26 cellular contexts compared by ENCODE assay signal in genomic region chr9:106324596-106325280, GRCh38.
DNase-seq lines count a peak whose midpoint lies in the region; ATAC-seq and TF ChIP-seq lines count a peak whose summit lies in the region.
"Had no signal": no experiment of that assay in that cellular context is flagged by ENCODE, and none has a peak within 500 bp of the region (broad histone marks: within the 10 kb centered on the region; RNA-seq: fewer than 3 reads in every experiment).

No MANE protein-coding gene starts in this region.

- H3K27ac ChIP-seq in OCI-LY3 (ENCODE audit: low read length): no peak overlapping the region
- peak overlapping the region in 54 of 59 donors; percentile 10 to 93 (median 74) for H3K27ac ChIP-seq in dorsolateral prefrontal cortex
- H3K27ac ChIP-seq: brain microvascular endothelial cell, coronary artery, gastroesophageal sphincter, lower lobe of right lung, transverse colon, VCaP had no signal

- no peak overlapping the region for H2AFZ ChIP-seq in OCI-LY3 (ENCODE audit: low read depth, low read length)

- H3K27me3 ChIP-seq in OCI-LY3 (ENCODE audit: low read depth, low read length) (peaks cover 6% of the 10 kb centered on the region; the same call in 1 of the 2 replicates), dorsolateral prefrontal cortex (no peaks in the 10 kb centered on the region)
- H3K27me3 ChIP-seq: BE2C, brain microvascular endothelial cell, gastroesophageal sphincter, transverse colon had no signal

- 0 out of 2 replicates have a peak overlapping the region, but pooled peaks have one; percentile 57 for H3K9ac ChIP-seq in OCI-LY3 (ENCODE audit: low read length)

- DNase-seq in dorsolateral prefrontal cortex (peak in 3 of 10 donors; percentile 10 to 42 (median 41)), medulla oblongata (ENCODE audit: extremely low spot score) (peak; percentile 27), putamen (ENCODE audit: low spot score) (peak; percentile 11), iPS-NIHi7 (ENCODE audit: extremely low spot score) (no peak), NCI-H748 (lab: John Stamatoyannopoulos, UW; ENCODE audit: unreplicated experiment) (no peak)
- no peak for DNase-seq in activated effector memory CD4-positive, alpha-beta T cell treated with Interleukin-2 at 50 U/mL for 16 hours
- DNase-seq: activated CD4-positive, alpha-beta T cell treated with anti-CD3 and anti-CD28 coated beads, Interleukin-2, amount 10 ng/mL, durations not matched to agents 24 days and 14 days; activated gamma-delta T cell treated with Interleukin-2 at 50 U/mL for 16 hours; activated T-cell treated with anti-CD3 and anti-CD28 coated beads, Interleukin-2, amount 50 U/mL, for 1 hour; BE2C; brain microvascular endothelial cell; DMS153; GOT3; Kasumi-1; lower lobe of right lung; NCI-H1436; PC-3; stimulated activated CD8-positive, alpha-beta memory T cell treated with anti-CD3 and anti-CD28 coated beads, Interleukin-4, amount 100 ng/mL, for 48 hours; stimulated activated naive CD8-positive, alpha-beta T cell treated with anti-CD3 and anti-CD28 coated beads, Interleukin-15, amount 100 ng/mL, for 72 hours; transverse colon had no signal

- peaks cover 2% of the 10 kb centered on the region for H3K36me3 ChIP-seq in OCI-LY3 (replicated peaks; ENCODE audit: low read depth, low read length)
- H3K36me3 ChIP-seq: BE2C, brain microvascular endothelial cell, gastroesophageal sphincter, lower lobe of right lung, transverse colon had no signal

- no peaks in the 10 kb centered on the region for H4K20me1 ChIP-seq in OCI-LY3 (ENCODE audit: insufficient read depth, low read length)

- no peak overlapping the region for H3K4me3 ChIP-seq in OCI-LY3 (ENCODE audit: low read length)
- H3K4me3 ChIP-seq in dorsolateral prefrontal cortex: peak overlapping the region in 18 of 59 donors; percentile 6 to 39 (median 18)
- H3K4me3 ChIP-seq: coronary artery, gastroesophageal sphincter, lower lobe of right lung, transverse colon had no signal

- intact Hi-C loops in dorsolateral prefrontal cortex (cut with DNase I): no loop called here

- H3K4me2 ChIP-seq in OCI-LY3 (ENCODE audit: low read length): no peak overlapping the region; the same call in 1 of the 2 replicates

- peaks cover 49% of the 10 kb centered on the region for H3K4me1 ChIP-seq in OCI-LY3 (ENCODE audit: low read length)
- H3K4me1 ChIP-seq: BE2C, gastroesophageal sphincter, lower lobe of right lung, transverse colon had no signal

- no peak for ATAC-seq in HG02970 (IDR thresholded peaks at IDR 0.05; ENCODE audit: low FRiP score, unreplicated experiment)
- ATAC-seq: gastroesophageal sphincter; lower lobe of right lung; PC-3; Right ventricle myocardium inferior; stimulated activated naive CD8-positive, alpha-beta T cell treated with anti-CD3 and anti-CD28 coated beads, Interleukin-15, amount 100 ng/mL, for 72 hours had no signal

- TF ChIP-seq CTCF in OCI-LY3 (IDR thresholded peaks at IDR 0.05; ENCODE audit: low read depth, low read length) (no peak), dorsolateral prefrontal cortex (IDR thresholded peaks at IDR 0.05 in 54 of 56, conservative IDR thresholded peaks at IDR 0.05 in 2 of 56; ENCODE audit: low read depth in 1 of 56, partially characterized antibody in 56 of 56) (no peak)

- no peaks in the 10 kb centered on the region for H3K79me2 ChIP-seq in OCI-LY3 (ENCODE audit: low read length)

- no peaks in the 10 kb centered on the region for H3K9me3 ChIP-seq in OCI-LY3 (ENCODE audit: insufficient read depth, low read length)
- H3K9me3 ChIP-seq: BE2C, gastroesophageal sphincter, lower lobe of right lung, transverse colon had no signal

Comparison
In these comparisons a context has a peak if more than half of its experiments do, and no peak if none do; other contexts are left out.
1. DNase-seq: peak in medulla oblongata (single experiment) and putamen (single experiment); none in activated effector memory CD4-positive, alpha-beta T cell treated with Interleukin-2 at 50 U/mL for 16 hours (single experiment), iPS-NIHi7 (single experiment) and NCI-H748 (single experiment).